ENCODE assay signal across 14 cellular contexts in genomic region chr2:197296861-197297260, GRCh38. TPM values are rescaled to one million over a fixed set of nuclear protein-coding genes. Genes with fewer than 3 reads are reported as not detected.
DNase-seq lines count a peak whose midpoint lies in the region; ATAC-seq, FAIRE-seq and TF ChIP-seq lines count a peak whose summit lies in the region.
"Had no signal": no experiment of that assay in that cellular context is flagged by ENCODE, and none has a peak within 500 bp of the region (broad histone marks: within the 10 kb centered on the region; RNA-seq: fewer than 3 reads in every experiment).

No MANE protein-coding gene starts in this region.

- H3K4me3 ChIP-seq in CD8-positive, alpha-beta memory T cell (ENCODE audit: low read length) = peak overlapping the region; percentile 44
- no peak overlapping the region for H3K4me3 ChIP-seq in HepG2 (replicated peaks in 1 of 3; ENCODE audit: insufficient read depth in 1 of 3, low read depth in 2 of 3, low read length in 3 of 3)
- H3K4me3 ChIP-seq: hepatocyte had no signal

- peak overlapping the region; percentile 60 to 83 (median 65) for H3K4me3 Mint-ChIP-seq in CD8-positive, alpha-beta memory T cell
- peak overlapping the region; percentile 46 for H3K4me3 Mint-ChIP-seq in activated CD4-positive, alpha-beta memory T cell treated with anti-CD3 and anti-CD28 coated beads, Interleukin-2, amount 10 ng/mL, durations not matched to agents 7 days and 5 days
- peak overlapping the region; percentile 64 to 85 (median 77) for H3K4me3 Mint-ChIP-seq in naive thymus-derived CD8-positive, alpha-beta T cell

- no TSS peak for BruUV-seq in HepG2 (replicated peaks; lab: Mats Ljungman, UMichigan)

- H3K27me3 Mint-ChIP-seq in CD8-positive, alpha-beta memory T cell = no peaks in the 10 kb centered on the region
- no peaks in the 10 kb centered on the region for H3K27me3 Mint-ChIP-seq in activated CD4-positive, alpha-beta memory T cell treated with anti-CD3 and anti-CD28 coated beads, Interleukin-2, amount 10 ng/mL, durations not matched to agents 7 days and 5 days
- no peaks in the 10 kb centered on the region for H3K27me3 Mint-ChIP-seq in naive thymus-derived CD8-positive, alpha-beta T cell
- H3K27me3 Mint-ChIP-seq: progenitor cell of endocrine pancreas had no signal

- H3K27ac Mint-ChIP-seq in CD8-positive, alpha-beta memory T cell = peak overlapping the region; percentile 71 to 99 (median 96)
- H3K27ac Mint-ChIP-seq in activated CD4-positive, alpha-beta memory T cell treated with anti-CD3 and anti-CD28 coated beads, Interleukin-2, amount 10 ng/mL, durations not matched to agents 7 days and 5 days = peak overlapping the region; percentile 96
- peak overlapping the region; percentile 93 to 98 (median 95) for H3K27ac Mint-ChIP-seq in naive thymus-derived CD8-positive, alpha-beta T cell
- H3K27ac Mint-ChIP-seq: progenitor cell of endocrine pancreas had no signal

- peaks cover 19 to 62% (median 33%) of the 10 kb centered on the region in 3 donors for H3K36me3 Mint-ChIP-seq in CD8-positive, alpha-beta memory T cell
- peaks cover 82% of the 10 kb centered on the region for H3K36me3 Mint-ChIP-seq in activated CD4-positive, alpha-beta memory T cell treated with anti-CD3 and anti-CD28 coated beads, Interleukin-2, amount 10 ng/mL, durations not matched to agents 7 days and 5 days (ENCODE audit: low read depth)
- peaks cover 11 to 40% (median 31%) of the 10 kb centered on the region in 3 donors for H3K36me3 Mint-ChIP-seq in naive thymus-derived CD8-positive, alpha-beta T cell

- H3K27me3 ChIP-seq in CD8-positive, alpha-beta memory T cell (ENCODE audit: insufficient read depth, low read length, poor library complexity, severe bottlenecking) = no peaks in the 10 kb centered on the region
- no peaks in the 10 kb centered on the region for H3K27me3 ChIP-seq in HepG2 (ENCODE audit: control insufficient read depth in 1 of 2, insufficient read depth in 2 of 2, low read length in 2 of 2)
- H3K27me3 ChIP-seq: hepatocyte had no signal

- TF ChIP-seq EP300 in HepG2 (IDR thresholded peaks at IDR 0.05; ENCODE audit: low read depth in 2 of 2, low read length in 2 of 2) (no peak), HepG2 (CRISPR knock-in tag; IDR thresholded peaks at IDR 0.05; ENCODE audit: borderline replicate concordance) (no peak)

- DNase-seq in CD8-positive, alpha-beta memory T cell = no peak
- peak; percentile 66 to 78 for DNase-seq in Kasumi-1 (lab: John Stamatoyannopoulos, UW)
- DNase-seq in activated CD4-positive, alpha-beta memory T cell treated with anti-CD3 and anti-CD28 coated beads, Interleukin-2, amount 10 ng/mL, durations not matched to agents 7 days and 5 days = no peak
- peak in 1 of 10 donors; percentile 33 for DNase-seq in naive thymus-derived CD8-positive, alpha-beta T cell
- DNase-seq in NCI-H2171 (lab: John Stamatoyannopoulos, UW) = no peak
- no peak for DNase-seq in HepG2 (ENCODE audit: low spot score)
- no peak for DNase-seq in sciatic nerve (ENCODE audit: low spot score)
- DNase-seq: erythroblast, HCEC 1CT, mammary epithelial cell, NCI-H187, T-helper 9 cell had no signal

- FAIRE-seq in HepG2 (lab: Jason Lieb, UNC) = no peak

- 4% methylated on average over 2 of the region's 2 CpGs for WGBS in HepG2 (ENCODE audit: low lambda C conversion rate)

- POLR2A ChIA-PET in CD8-positive, alpha-beta memory T cell (lab: Charles Lee) = interaction anchor here (0.7 to 2.6 kb wide), 2 partner anchors 12 to 33 kb away, joined by 3 to 19 read pairs; no protein-coding TSS in a partner anchor
- POLR2A ChIA-PET in activated CD4-positive, alpha-beta memory T cell treated with anti-CD3 and anti-CD28 coated beads, Interleukin-2, amount 10 ng/mL, durations not matched to agents 7 days and 5 days (lab: Charles Lee) = interaction anchor here (0.7 to 9.6 kb wide), 15 partner anchors 9 to 202 kb away, joined by 3 to 280 read pairs (median 5); partner anchors contain the start of genes ANKRD44 and HSPD1
- POLR2A ChIA-PET in naive thymus-derived CD8-positive, alpha-beta T cell (lab: Charles Lee) = interaction anchor here (0.8 to 6.7 kb wide), 7 partner anchors 11 to 98 kb away, joined by 3 to 129 read pairs (median 5); partner anchors contain the start of gene ANKRD44
- POLR2A ChIA-PET in HepG2 (lab: Yijun Ruan, JAX) = interaction anchor here (0.6 kb wide), 1 partner anchor 29 kb away, joined by 3 read pairs; no protein-coding TSS in a partner anchor

- H3K9ac ChIP-seq in HepG2 (ENCODE audit: insufficient read depth, low read depth, low read length) = no peak overlapping the region

- CTCF ChIA-PET in CD8-positive, alpha-beta memory T cell (lab: Charles Lee) = interaction anchor here (1.4 to 2.9 kb wide), 3 partner anchors 12 to 184 kb away, joined by 3 to 17 read pairs (median 7); partner anchors contain the start of gene ANKRD44
- CTCF ChIA-PET in activated CD4-positive, alpha-beta memory T cell treated with anti-CD3 and anti-CD28 coated beads, Interleukin-2, amount 10 ng/mL, durations not matched to agents 7 days and 5 days (lab: Charles Lee) = interaction anchor here (1.2 to 6.7 kb wide), 2 partner anchors 11 kb away, joined by 3 to 73 read pairs; partner anchors contain the start of gene ANKRD44
- CTCF ChIA-PET in HepG2 (lab: Yijun Ruan, JAX; ENCODE audit: low intra/inter-chr PET ratio, low total read pairs) = no interaction called here

- no peak for TF ChIP-seq POLR2A in HepG2 (IDR thresholded peaks at IDR 0.05; ENCODE audit: insufficient read depth in 1 of 2, low read depth in 2 of 2, low read length in 2 of 2)

- H3K4me1 Mint-ChIP-seq in CD8-positive, alpha-beta memory T cell = peaks cover 96 to 100% (median 99%) of the 10 kb centered on the region in 3 donors
- peaks cover 98% of the 10 kb centered on the region for H3K4me1 Mint-ChIP-seq in activated CD4-positive, alpha-beta memory T cell treated with anti-CD3 and anti-CD28 coated beads, Interleukin-2, amount 10 ng/mL, durations not matched to agents 7 days and 5 days
- H3K4me1 Mint-ChIP-seq in naive thymus-derived CD8-positive, alpha-beta T cell = peaks cover 57 to 100% (median 93%) of the 10 kb centered on the region in 4 donors

- in situ Hi-C loops in HepG2 (cut with HindIII; ENCODE audit: extremely low pct_ligation_motif_present, low pct_unique_long_range_greater_than_20kb) = no loop called here

- H3K9me3 ChIP-seq in CD8-positive, alpha-beta memory T cell (ENCODE audit: low read length) = no peaks in the 10 kb centered on the region
- H3K9me3 ChIP-seq in HepG2 (ENCODE audit: low read length) = no peaks in the 10 kb centered on the region

- no peak overlapping the region for H3K4me2 ChIP-seq in HepG2 (ENCODE audit: low read depth, low read length)
- H3K4me2 ChIP-seq: hepatocyte had no signal

- H2AFZ ChIP-seq in HepG2 (ENCODE audit: low read length) = no peak overlapping the region
- H2AFZ ChIP-seq: hepatocyte had no signal

- H3K27ac ChIP-seq in CD8-positive, alpha-beta memory T cell (ENCODE audit: low read depth, low read length) = no peak overlapping the region
- no peak overlapping the region for H3K27ac ChIP-seq in HepG2 (ENCODE audit: extremely low read length, insufficient read depth, low read length)
- H3K27ac ChIP-seq: hepatocyte had no signal

- H4K20me1 ChIP-seq in HepG2 (ENCODE audit: insufficient read depth, low read length) = no peaks in the 10 kb centered on the region

- H3K9me3 Mint-ChIP-seq in CD8-positive, alpha-beta memory T cell = peaks cover 0 to 7% (median 0%) of the 10 kb centered on the region in 5 donors
- H3K9me3 Mint-ChIP-seq in activated CD4-positive, alpha-beta memory T cell treated with anti-CD3 and anti-CD28 coated beads, Interleukin-2, amount 10 ng/mL, durations not matched to agents 7 days and 5 days = peaks cover 11% of the 10 kb centered on the region
- H3K9me3 Mint-ChIP-seq in naive thymus-derived CD8-positive, alpha-beta T cell = peaks cover 0 to 18% (median 0%) of the 10 kb centered on the region in 9 donors

- no peak for TF ChIP-seq RAD21 in HepG2 (CRISPR knock-in tag; IDR thresholded peaks at IDR 0.05)

- intact Hi-C loops in HepG2 (cut with micrococcal nuclease; ENCODE audit: unreplicated experiment) = no loop called here
- intact Hi-C loops in sciatic nerve (cut with DNase I) = no loop called here

- H3K36me3 ChIP-seq in CD8-positive, alpha-beta memory T cell (ENCODE audit: insufficient read depth, low read length) = peaks cover 2% of the 10 kb centered on the region
- H3K36me3 ChIP-seq in HepG2 (replicated peaks in 1 of 2; ENCODE audit: control insufficient read depth in 1 of 2, insufficient read depth in 2 of 2, low read length in 2 of 2) = no peaks in the 10 kb centered on the region

- no peak for TF ChIP-seq CTCF in HepG2 (CRISPR knock-in tag; IDR thresholded peaks at IDR 0.05)

- H3K4me1 ChIP-seq in CD8-positive, alpha-beta memory T cell (ENCODE audit: insufficient read depth, low read length) = peaks cover 99% of the 10 kb centered on the region
- no peaks in the 10 kb centered on the region for H3K4me1 ChIP-seq in HepG2 (ENCODE audit: insufficient read depth, low read length)

- no peak for ATAC-seq in naive thymus-derived CD8-positive, alpha-beta T cell
- ATAC-seq in HepG2 = no peak
- ATAC-seq in sciatic nerve = no peak

- no peaks in the 10 kb centered on the region for H3K79me2 ChIP-seq in HepG2 (ENCODE audit: insufficient read depth, low read length)

RNA-seq across cellular contexts. Expression of gene ANKRD44, which starts 13.7 kb away (rescaled TPM):
- total RNA-seq in CD8-positive, alpha-beta memory T cell = 100 to 1,000 TPM; 142 to 150 TPM
- 90.1 TPM for polyA plus RNA-seq in CD8-positive, alpha-beta memory T cell
- total RNA-seq in activated CD4-positive, alpha-beta memory T cell treated with anti-CD3 and anti-CD28 coated beads, Interleukin-2, amount 10 ng/mL, durations not matched to agents 7 days and 5 days = 100 to 1,000 TPM; 214 to 246 TPM
- total RNA-seq in naive thymus-derived CD8-positive, alpha-beta T cell = 100 to 1,000 TPM; 269 to 279 TPM
- 10 to 100 TPM; 85.8 to 96.1 (median 94.2) TPM for polyA plus RNA-seq in naive thymus-derived CD8-positive, alpha-beta T cell
- total RNA-seq in HepG2 (2016; rRNA removed; fragmentation: Illumina TruSeq; extraction: Trizol) (0.11 and 0.36 TPM in 2 replicates), sciatic nerve (77.8 TPM)
- not detected in 2 replicates for total RNA-seq in HepG2 (2016; cell fraction: cytosol; rRNA removed; fragmentation: Illumina TruSeq; extraction: Trizol; ENCODE audit: low read depth)
- total RNA-seq in HepG2 (2016; cell fraction: insoluble cytoplasmic fraction; rRNA removed; fragmentation: Illumina TruSeq; extraction: Trizol) = 0.55 and 0.63 TPM in 2 replicates
- total RNA-seq in HepG2 (2016; cell fraction: membrane; rRNA removed; fragmentation: Illumina TruSeq; extraction: Trizol) = 0.77 TPM in 1 of 2 replicates, not detected in the other
- 0.44 and 1.2 TPM in 2 replicates for total RNA-seq in HepG2 (2016; cell fraction: nucleus; rRNA removed; fragmentation: Illumina TruSeq; extraction: Trizol)
- polyA plus RNA-seq in HepG2 (2011; rRNA removed) = 0.04 and 0.05 TPM in 2 replicates
- 0.03 and 0.08 TPM in 2 replicates for polyA plus RNA-seq in HepG2 (2011; cell fraction: cytosol; rRNA removed)
- polyA plus RNA-seq in HepG2 (2011; cell fraction: nucleus; rRNA removed) = 1.3 and 2.2 TPM in 2 replicates
- polyA plus RNA-seq in HepG2 (2012) = 0.04 TPM in 1 of 2 replicates, not detected in the other
- polyA plus RNA-seq in HepG2 (2016; cell fraction: cytosol; fragmentation: Illumina TruSeq; extraction: Trizol; ENCODE audit: low read depth) = 0.16 TPM in 1 of 2 replicates, not detected in the other
- polyA plus RNA-seq in HepG2 (2016; cell fraction: insoluble cytoplasmic fraction; fragmentation: Illumina TruSeq; extraction: Trizol; ENCODE audit: low read depth) = 0.09 and 0.17 TPM in 2 replicates
- not detected in 2 replicates for polyA plus RNA-seq in HepG2 (2016; cell fraction: membrane; fragmentation: Illumina TruSeq; extraction: Trizol; ENCODE audit: low read depth)
- 0.07 and 0.21 TPM in 2 replicates for polyA plus RNA-seq in HepG2 (2016; cell fraction: nucleus; fragmentation: Illumina TruSeq; extraction: Trizol; ENCODE audit: insufficient read depth, low read depth)
- 0.52 and 22.4 TPM in 2 replicates for polyA minus RNA-seq in HepG2 (2011; rRNA and poly(A)+ RNA removed; ENCODE audit: low replicate concordance)
- not detected in 2 replicates for polyA minus RNA-seq in HepG2 (2011; cell fraction: cytosol; rRNA and poly(A)+ RNA removed)
- polyA minus RNA-seq in HepG2 (2011; cell fraction: nucleus; rRNA and poly(A)+ RNA removed) = 1.2 and 1.3 TPM in 2 replicates

Comparison
In these comparisons a context has a peak if more than half of its experiments do, and no peak if none do; other contexts are left out.
1. DNase-seq: peak in Kasumi-1 (2 of 2); none in CD8-positive, alpha-beta memory T cell (0 of 5), activated CD4-positive, alpha-beta memory T cell treated with anti-CD3 and anti-CD28 coated beads, Interleukin-2, amount 10 ng/mL, durations not matched to agents 7 days and 5 days (single experiment), NCI-H2171 (single experiment), HepG2 (single experiment) and sciatic nerve (single experiment).
2. RNA of gene ANKRD44, which starts 13.7 kb away (total RNA-seq): 269 to 279 TPM in naive thymus-derived CD8-positive, alpha-beta T cell, 214 to 246 TPM in activated CD4-positive, alpha-beta memory T cell treated with anti-CD3 and anti-CD28 coated beads, Interleukin-2, amount 10 ng/mL, durations not matched to agents 7 days and 5 days, 142 to 150 TPM in CD8-positive, alpha-beta memory T cell and 77.8 TPM in sciatic nerve (single experiment); 0.11 to 1.2 TPM in HepG2; every median in the first group is over 10 times any median in the second.
3. Peak in every context shown above with its lines, with median percentiles within 50 percentile points of each other: H3K27ac Mint-ChIP-seq and H3K4me3 Mint-ChIP-seq.